Comparison of ENCODE assay signal across 8 cellular contexts in the genomic region with DNA sequence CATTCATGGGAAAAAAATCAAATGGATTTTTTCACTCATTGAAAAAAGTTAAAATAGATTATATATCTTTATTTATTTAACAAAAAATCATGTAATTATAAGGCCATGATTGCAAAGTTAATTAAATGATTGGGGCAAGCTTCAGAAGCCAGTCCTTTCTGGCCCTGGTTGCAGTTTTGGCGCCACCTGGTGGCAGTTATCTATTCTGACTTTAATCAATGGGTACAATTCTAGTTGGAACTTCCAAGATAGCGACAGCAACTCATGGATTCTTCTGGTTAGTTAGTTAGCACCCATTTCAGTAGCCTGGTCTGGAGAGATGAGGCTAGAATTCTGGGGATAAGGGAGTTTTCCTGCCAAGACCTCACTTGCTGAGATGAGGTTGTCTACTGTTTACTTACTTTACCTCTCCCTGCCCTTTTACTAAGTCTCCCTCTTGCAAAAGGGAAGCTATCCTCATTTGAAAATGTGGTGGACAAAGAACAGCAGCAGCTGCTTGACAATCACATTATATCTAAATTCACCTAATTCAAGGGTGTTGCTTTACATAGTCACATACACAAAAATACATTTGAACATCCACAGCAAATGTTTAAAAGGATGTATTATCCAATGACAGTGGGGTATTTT. TPM values are rescaled to one million over a fixed set of nuclear protein-coding genes. Genes with fewer than 3 reads are reported as not detected.
DNase-seq lines count a peak whose midpoint lies in the region; ATAC-seq and TF ChIP-seq lines count a peak whose summit lies in the region.

No MANE protein-coding gene starts in this region.

- TF ChIP-seq CTCF in C4-2B (conservative IDR thresholded peaks at IDR 0.05): peak; percentile 75

- peak; percentile 79 for ATAC-seq in left lobe of liver

- H3K27ac ChIP-seq in C4-2B: no peak overlapping the region

- DNase-seq in H4 (ENCODE audit: low spot score): peak; percentile 42
- peak; percentile 41 for DNase-seq in NCI-H2171 treated with DMSO at 0.1 percent for 48 hours (lab: John Stamatoyannopoulos, UW)
- peak; percentile 51 to 58 for DNase-seq in activated CD4-positive, alpha-beta T cell treated with anti-CD3 and anti-CD28 coated beads for 24 hours (ENCODE audit: low read depth in 2 of 2)
- DNase-seq in cerebellum (ENCODE audit: low spot score): peak; percentile 32
- DNase-seq in left lobe of liver (ENCODE audit: low spot score): peak; percentile 73
- peak; percentile 50 to 67 for DNase-seq in stimulated activated CD4-positive, alpha-beta T cell treated with anti-CD3 and anti-CD28 coated beads, Interleukin-4, amount 100 ng/mL, for 48 hours (ENCODE audit: low read depth in 2 of 2)
- DNase-seq in 8988T: no peak

RNA-seq across cellular contexts. Expression of a gene that starts 42.3 kb away (rescaled TPM):
- 33.3 and 37.1 TPM in 2 replicates for total RNA-seq in H4 (2014; rRNA removed; shearing (Covaris generic))
- 22.0 TPM for total RNA-seq in cerebellum
- total RNA-seq in left lobe of liver: 5.5 TPM
